7 cellular contexts compared by ENCODE assay signal in the genomic region with DNA sequence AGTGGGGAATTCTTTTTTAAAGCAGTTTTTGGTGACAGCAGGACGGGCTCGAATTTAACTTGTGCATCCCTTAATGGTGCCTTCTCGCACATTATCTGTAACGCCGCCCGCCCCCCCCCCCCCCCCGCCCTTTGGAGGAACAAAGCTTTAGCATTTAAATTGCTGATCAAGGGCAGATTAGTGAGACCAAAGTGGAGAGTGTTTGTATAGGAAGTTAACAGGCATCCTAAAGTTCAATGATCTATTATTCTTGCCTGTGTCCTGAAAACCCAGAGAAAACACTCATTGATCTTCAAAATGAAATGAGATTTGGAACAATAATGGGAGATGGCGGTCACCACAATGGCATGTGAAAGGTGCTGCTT. TPM values are rescaled to one million over a fixed set of nuclear protein-coding genes. Genes with fewer than 3 reads are reported as not detected.
DNase-seq lines count a peak whose midpoint lies in the region; ATAC-seq and TF ChIP-seq lines count a peak whose summit lies in the region.

No MANE protein-coding gene starts in this region.

- H3K4me2 ChIP-seq in hepatocyte = peak overlapping the region; percentile 89

- peak overlapping the region; percentile 92 for H3K27ac ChIP-seq in WERI-Rb-1
- H3K27ac ChIP-seq in hepatocyte = peak overlapping the region; percentile 96
- peak overlapping the region; percentile 71 to 98 (median 96) for H3K27ac ChIP-seq in spleen

- intact Hi-C loops in spleen (cut with DNase I; ENCODE audit: low total_unique reads) = no loop called here

- H2AFZ ChIP-seq in hepatocyte = peak overlapping the region; percentile 1

- H3K9me3 ChIP-seq in HAP-1 (no peaks in the 10 kb centered on the region), WERI-Rb-1 (ENCODE audit: severe bottlenecking) (no peaks in the 10 kb centered on the region), hepatocyte (ENCODE audit: low read depth) (no peaks in the 10 kb centered on the region), spleen (no peaks in the 10 kb centered on the region)

- in situ Hi-C loops in HAP-1 (cut with MboI; ENCODE audit: low sequenced_read_pairs) = no loop called here

- 0% methylated on average over 5 of the region's 8 CpGs for WGBS in hepatocyte (ENCODE audit: low lambda C conversion rate, missing lambda C conversion rate)
- WGBS in spleen, 5 donors = 0 to 2% (median 1%) methylated on average over 6 to 8 of the region's 8 CpGs

- peaks cover 2% of the 10 kb centered on the region; the same call in 1 of the 2 replicates for H3K27me3 ChIP-seq in HAP-1 (ENCODE audit: low read depth)
- no peaks in the 10 kb centered on the region for H3K27me3 ChIP-seq in WERI-Rb-1 (ENCODE audit: insufficient read depth, low read depth, severe bottlenecking)
- H3K27me3 ChIP-seq in hepatocyte = no peaks in the 10 kb centered on the region
- no peaks in the 10 kb centered on the region for H3K27me3 ChIP-seq in spleen (replicated peaks in 1 of 7)

- TF ChIP-seq CTCF in WERI-Rb-1 (IDR thresholded peaks at IDR 0.05; ENCODE audit: low read depth, low read length) = no peak
- TF ChIP-seq CTCF in hepatocyte (IDR thresholded peaks at IDR 0.05; ENCODE audit: poor library complexity) = no peak
- TF ChIP-seq CTCF in spleen (IDR thresholded peaks at IDR 0.05 in 8 of 11, conservative IDR thresholded peaks at IDR 0.05 in 3 of 11) = no peak

- H3K79me2 ChIP-seq in hepatocyte = peaks cover 80% of the 10 kb centered on the region

- H3K36me3 ChIP-seq in HAP-1 (replicated peaks) = no peaks in the 10 kb centered on the region
- peaks cover 30% of the 10 kb centered on the region for H3K36me3 ChIP-seq in WERI-Rb-1
- peaks cover 3% of the 10 kb centered on the region for H3K36me3 ChIP-seq in hepatocyte (replicated peaks; ENCODE audit: insufficient read depth, low read depth)
- H3K36me3 ChIP-seq in spleen = peaks cover 0 to 14% (median 0%) of the 10 kb centered on the region in 6 donors

- no peaks in the 10 kb centered on the region for H3K9me2 ChIP-seq in hepatocyte (replicated peaks; ENCODE audit: insufficient read depth)

- H3K4me3 ChIP-seq in HAP-1 (peak overlapping the region; percentile 55), WERI-Rb-1 (ENCODE audit: low read depth, low read length) (peak overlapping the region; percentile 87), hepatocyte (peak overlapping the region; percentile 62), spleen (peak overlapping the region; percentile 61 to 91 (median 74))

- TF ChIP-seq POLR2A in spleen (IDR thresholded peaks at IDR 0.05) = no peak

- ATAC-seq in GM21825 (IDR thresholded peaks at IDR 0.05; ENCODE audit: unreplicated experiment) (no peak), HG03342 (IDR thresholded peaks at IDR 0.05; ENCODE audit: unreplicated experiment) (no peak)

- H4K20me1 ChIP-seq in hepatocyte (ENCODE audit: insufficient read depth, poor library complexity, severe bottlenecking) = peaks cover 37% of the 10 kb centered on the region

- DNase-seq in HAP-1 (ENCODE audit: low spot score in 2 of 2) (peak in 1 of 2 experiments; percentile 84), WERI-Rb-1 (no peak), hepatocyte (ENCODE audit: low spot score) (no peak), spleen (no peak), EL (no peak)

- H3K4me1 ChIP-seq in HAP-1 = peaks cover 22% of the 10 kb centered on the region
- peaks cover 11% of the 10 kb centered on the region for H3K4me1 ChIP-seq in hepatocyte (ENCODE audit: insufficient read depth)
- peaks cover 25 to 75% (median 56%) of the 10 kb centered on the region in 6 donors for H3K4me1 ChIP-seq in spleen

RNA-seq across cellular contexts. Expression of a gene that starts 2.3 kb away (rescaled TPM):
- 183 and 221 TPM in 2 replicates for total RNA-seq in hepatocyte
- polyA plus RNA-seq in hepatocyte = 53.6 and 59.1 TPM in 2 replicates
- total RNA-seq in spleen = 10 to 100 TPM; 31.2 to 63.0 (median 45.8) TPM
- polyA plus RNA-seq in spleen = 10 to 100 TPM; 37.1 to 63.8 (median 50.3) TPM
